In the genomic region with DNA sequence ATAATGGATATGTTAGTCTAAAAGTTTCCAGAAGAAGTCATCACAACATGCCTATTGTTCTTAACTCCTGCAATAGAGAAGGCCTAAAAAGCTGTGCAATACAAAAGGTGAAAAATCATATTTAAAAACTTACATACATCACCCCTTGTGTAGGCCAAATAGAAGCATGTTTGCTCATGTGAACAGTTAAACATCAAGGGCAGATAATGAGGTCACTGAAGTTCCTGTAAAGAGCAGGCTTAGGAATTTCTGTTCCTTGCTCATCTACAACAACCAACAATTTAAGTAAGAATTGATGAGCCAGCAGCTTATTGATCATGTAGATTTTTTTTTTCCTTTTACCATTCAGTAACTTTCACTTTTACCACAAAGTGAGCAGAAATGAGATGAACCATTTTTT, we compare ENCODE assay signal across 1 cellular context.
TF ChIP-seq lines count a peak whose summit lies in the region.

No MANE protein-coding gene starts in this region.

TF ChIP-seq in K562, 482 proteins besides CTCF, POLR2A, EP300 and RAD21 (continued from another document):
- TF ChIP-seq, protein P1, sequence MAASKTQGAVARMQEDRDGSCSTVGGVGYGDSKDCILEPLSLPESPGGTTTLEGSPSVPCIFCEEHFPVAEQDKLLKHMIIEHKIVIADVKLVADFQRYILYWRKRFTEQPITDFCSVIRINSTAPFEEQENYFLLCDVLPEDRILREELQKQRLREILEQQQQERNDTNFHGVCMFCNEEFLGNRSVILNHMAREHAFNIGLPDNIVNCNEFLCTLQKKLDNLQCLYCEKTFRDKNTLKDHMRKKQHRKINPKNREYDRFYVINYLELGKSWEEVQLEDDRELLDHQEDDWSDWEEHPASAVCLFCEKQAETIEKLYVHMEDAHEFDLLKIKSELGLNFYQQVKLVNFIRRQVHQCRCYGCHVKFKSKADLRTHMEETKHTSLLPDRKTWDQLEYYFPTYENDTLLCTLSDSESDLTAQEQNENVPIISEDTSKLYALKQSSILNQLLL (CRISPR knock-in tag; IDR thresholded peaks at IDR 0.05; ENCODE audit: borderline replicate concordance): no peak
- TF ChIP-seq NR2C2 (CRISPR knock-in tag; IDR thresholded peaks at IDR 0.05): no peak
- peak; percentile 14; the same call in 1 of the 2 replicates for TF ChIP-seq NR2C2 (tag; IDR thresholded peaks at IDR 0.05)
- no peak for TF ChIP-seq NR1H2 (CRISPR knock-in tag; IDR thresholded peaks at IDR 0.05)
- no peak for TF ChIP-seq ZNF584 (CRISPR knock-in tag; IDR thresholded peaks at IDR 0.05; ENCODE audit: low read depth)
- TF ChIP-seq ZBTB1 (CRISPR knock-in tag; IDR thresholded peaks at IDR 0.05; ENCODE audit: borderline replicate concordance, low read depth): no peak
- no peak for TF ChIP-seq E2F3 (CRISPR knock-in tag; IDR thresholded peaks at IDR 0.05)
- TF ChIP-seq U2AF1 (optimal IDR thresholded peaks at IDR 0.05; ENCODE audit: low read depth, low read length): no peak
- TF ChIP-seq KLF13 (tag; IDR thresholded peaks at IDR 0.05; ENCODE audit: borderline replicate concordance, low read depth): no peak
- TF ChIP-seq SAP30 (IDR thresholded peaks at IDR 0.05; ENCODE audit: borderline replicate concordance, insufficient read depth, low read depth, low read length, poor library complexity, severe bottlenecking): no peak
- TF ChIP-seq, protein P2, sequence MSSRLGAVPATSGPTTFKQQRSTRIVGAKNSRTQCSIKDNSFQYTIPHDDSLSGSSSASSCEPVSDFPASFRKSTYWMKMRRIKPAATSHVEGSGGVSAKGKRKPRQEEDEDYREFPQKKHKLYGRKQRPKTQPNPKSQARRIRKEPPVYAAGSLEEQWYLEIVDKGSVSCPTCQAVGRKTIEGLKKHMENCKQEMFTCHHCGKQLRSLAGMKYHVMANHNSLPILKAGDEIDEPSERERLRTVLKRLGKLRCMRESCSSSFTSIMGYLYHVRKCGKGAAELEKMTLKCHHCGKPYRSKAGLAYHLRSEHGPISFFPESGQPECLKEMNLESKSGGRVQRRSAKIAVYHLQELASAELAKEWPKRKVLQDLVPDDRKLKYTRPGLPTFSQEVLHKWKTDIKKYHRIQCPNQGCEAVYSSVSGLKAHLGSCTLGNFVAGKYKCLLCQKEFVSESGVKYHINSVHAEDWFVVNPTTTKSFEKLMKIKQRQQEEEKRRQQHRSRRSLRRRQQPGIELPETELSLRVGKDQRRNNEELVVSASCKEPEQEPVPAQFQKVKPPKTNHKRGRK (tag; IDR thresholded peaks at IDR 0.05): no peak
- TF ChIP-seq JUN (IDR thresholded peaks at IDR 0.05; ENCODE audit: borderline replicate concordance, low read depth, low read length): peak; percentile 64; the same call in 1 of the 2 replicates
- TF ChIP-seq JUN (CRISPR knock-in tag; IDR thresholded peaks at IDR 0.05; ENCODE audit: borderline replicate concordance): no peak
- TF ChIP-seq LEF1 (IDR thresholded peaks at IDR 0.05): no peak; the same call in 1 of the 2 replicates
- no peak for TF ChIP-seq PCBP2 (IDR thresholded peaks at IDR 0.05; ENCODE audit: low read depth, low read length, poor library complexity, severe bottlenecking)
- TF ChIP-seq TEAD4 (IDR thresholded peaks at IDR 0.05; ENCODE audit: low read length): no peak
- TF ChIP-seq TEAD4 (CRISPR knock-in tag; IDR thresholded peaks at IDR 0.05; ENCODE audit: borderline replicate concordance): no peak
- TF ChIP-seq CSDE1 (IDR thresholded peaks at IDR 0.05): no peak
- TF ChIP-seq SMAD4 (CRISPR knock-in tag; conservative IDR thresholded peaks at IDR 0.05): no peak
- no peak for TF ChIP-seq WHSC1 (IDR thresholded peaks at IDR 0.05; ENCODE audit: low read length)
- no peak for TF ChIP-seq ARHGAP35 (IDR thresholded peaks at IDR 0.05; ENCODE audit: partially characterized antibody)
- no peak for TF ChIP-seq ZNF717 (CRISPR knock-in tag; IDR thresholded peaks at IDR 0.05)
- TF ChIP-seq, protein P3, sequence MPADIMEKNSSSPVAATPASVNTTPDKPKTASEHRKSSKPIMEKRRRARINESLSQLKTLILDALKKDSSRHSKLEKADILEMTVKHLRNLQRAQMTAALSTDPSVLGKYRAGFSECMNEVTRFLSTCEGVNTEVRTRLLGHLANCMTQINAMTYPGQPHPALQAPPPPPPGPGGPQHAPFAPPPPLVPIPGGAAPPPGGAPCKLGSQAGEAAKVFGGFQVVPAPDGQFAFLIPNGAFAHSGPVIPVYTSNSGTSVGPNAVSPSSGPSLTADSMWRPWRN (IDR thresholded peaks at IDR 0.05; ENCODE audit: low read depth): no peak
- TF ChIP-seq, protein P4, sequence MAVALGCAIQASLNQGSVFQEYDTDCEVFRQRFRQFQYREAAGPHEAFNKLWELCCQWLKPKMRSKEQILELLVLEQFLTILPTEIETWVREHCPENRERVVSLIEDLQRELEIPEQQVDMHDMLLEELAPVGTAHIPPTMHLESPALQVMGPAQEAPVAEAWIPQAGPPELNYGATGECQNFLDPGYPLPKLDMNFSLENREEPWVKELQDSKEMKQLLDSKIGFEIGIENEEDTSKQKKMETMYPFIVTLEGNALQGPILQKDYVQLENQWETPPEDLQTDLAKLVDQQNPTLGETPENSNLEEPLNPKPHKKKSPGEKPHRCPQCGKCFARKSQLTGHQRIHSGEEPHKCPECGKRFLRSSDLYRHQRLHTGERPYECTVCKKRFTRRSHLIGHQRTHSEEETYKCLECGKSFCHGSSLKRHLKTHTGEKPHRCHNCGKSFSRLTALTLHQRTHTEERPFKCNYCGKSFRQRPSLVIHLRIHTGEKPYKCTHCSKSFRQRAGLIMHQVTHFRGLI (CRISPR knock-in tag; IDR thresholded peaks at IDR 0.05): peak; percentile 61; the same call in 1 of the 2 replicates
- TF ChIP-seq BRD4 (IDR thresholded peaks at IDR 0.05): no peak; the same call in 1 of the 2 replicates
- TF ChIP-seq NFE2L1 (tag; IDR thresholded peaks at IDR 0.05; ENCODE audit: borderline replicate concordance, low read depth): no peak
- no peak for TF ChIP-seq ESRRB (CRISPR knock-in tag; IDR thresholded peaks at IDR 0.05; ENCODE audit: borderline replicate concordance)
- TF ChIP-seq, protein P5, sequence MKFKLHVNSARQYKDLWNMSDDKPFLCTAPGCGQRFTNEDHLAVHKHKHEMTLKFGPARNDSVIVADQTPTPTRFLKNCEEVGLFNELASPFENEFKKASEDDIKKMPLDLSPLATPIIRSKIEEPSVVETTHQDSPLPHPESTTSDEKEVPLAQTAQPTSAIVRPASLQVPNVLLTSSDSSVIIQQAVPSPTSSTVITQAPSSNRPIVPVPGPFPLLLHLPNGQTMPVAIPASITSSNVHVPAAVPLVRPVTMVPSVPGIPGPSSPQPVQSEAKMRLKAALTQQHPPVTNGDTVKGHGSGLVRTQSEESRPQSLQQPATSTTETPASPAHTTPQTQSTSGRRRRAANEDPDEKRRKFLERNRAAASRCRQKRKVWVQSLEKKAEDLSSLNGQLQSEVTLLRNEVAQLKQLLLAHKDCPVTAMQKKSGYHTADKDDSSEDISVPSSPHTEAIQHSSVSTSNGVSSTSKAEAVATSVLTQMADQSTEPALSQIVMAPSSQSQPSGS (CRISPR knock-in tag; IDR thresholded peaks at IDR 0.05): no peak
- 0 out of 2 replicates have a peak, but pooled peaks have one; percentile 13 for TF ChIP-seq MAFF (IDR thresholded peaks at IDR 0.05; ENCODE audit: low read length)
- 0 out of 2 replicates have a peak, but pooled peaks have one; percentile 51 for TF ChIP-seq ZFX (CRISPR knock-in tag; IDR thresholded peaks at IDR 0.05)
- TF ChIP-seq, protein P6, sequence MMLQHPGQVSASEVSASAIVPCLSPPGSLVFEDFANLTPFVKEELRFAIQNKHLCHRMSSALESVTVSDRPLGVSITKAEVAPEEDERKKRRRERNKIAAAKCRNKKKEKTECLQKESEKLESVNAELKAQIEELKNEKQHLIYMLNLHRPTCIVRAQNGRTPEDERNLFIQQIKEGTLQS (IDR thresholded peaks at IDR 0.05): peak; percentile 49
- TF ChIP-seq, protein P6 (CRISPR knock-in tag; conservative IDR thresholded peaks at IDR 0.05): no peak
- TF ChIP-seq MECOM (CRISPR knock-in tag; IDR thresholded peaks at IDR 0.05): 0 out of 2 replicates have a peak, but pooled peaks have one; percentile 4
- TF ChIP-seq ATF1 (CRISPR knock-in tag; IDR thresholded peaks at IDR 0.05): no peak
- TF ChIP-seq ATF1 (tag; IDR thresholded peaks at IDR 0.05): peak; percentile 37
- TF ChIP-seq POLR3G (IDR thresholded peaks at IDR 0.05; ENCODE audit: extremely low read depth, insufficient read length, insufficient replicate concordance): no peak
- TF ChIP-seq, protein P7, sequence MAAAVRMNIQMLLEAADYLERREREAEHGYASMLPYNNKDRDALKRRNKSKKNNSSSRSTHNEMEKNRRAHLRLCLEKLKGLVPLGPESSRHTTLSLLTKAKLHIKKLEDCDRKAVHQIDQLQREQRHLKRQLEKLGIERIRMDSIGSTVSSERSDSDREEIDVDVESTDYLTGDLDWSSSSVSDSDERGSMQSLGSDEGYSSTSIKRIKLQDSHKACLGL (CRISPR knock-in tag; IDR thresholded peaks at IDR 0.05; ENCODE audit: borderline replicate concordance, poor library complexity, severe bottlenecking): no peak
- TF ChIP-seq, protein P8, sequence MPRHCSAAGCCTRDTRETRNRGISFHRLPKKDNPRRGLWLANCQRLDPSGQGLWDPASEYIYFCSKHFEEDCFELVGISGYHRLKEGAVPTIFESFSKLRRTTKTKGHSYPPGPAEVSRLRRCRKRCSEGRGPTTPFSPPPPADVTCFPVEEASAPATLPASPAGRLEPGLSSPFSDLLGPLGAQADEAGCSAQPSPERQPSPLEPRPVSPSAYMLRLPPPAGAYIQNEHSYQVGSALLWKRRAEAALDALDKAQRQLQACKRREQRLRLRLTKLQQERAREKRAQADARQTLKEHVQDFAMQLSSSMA (CRISPR knock-in tag; IDR thresholded peaks at IDR 0.05): no peak
- TF ChIP-seq STAT5B (CRISPR knock-in tag; IDR thresholded peaks at IDR 0.05): no peak
- TF ChIP-seq CEBPG (CRISPR knock-in tag; IDR thresholded peaks at IDR 0.05): no peak
- 0 out of 4 replicates have a peak, but pooled peaks of 1 of the 2 experiments have one; percentile 24 for TF ChIP-seq CEBPG (tag; conservative IDR thresholded peaks at IDR 0.05 in 1 of 2, IDR thresholded peaks at IDR 0.05 in 1 of 2)
- no peak for TF ChIP-seq MTA1 (IDR thresholded peaks at IDR 0.05; ENCODE audit: borderline replicate concordance)
- TF ChIP-seq, protein P9, sequence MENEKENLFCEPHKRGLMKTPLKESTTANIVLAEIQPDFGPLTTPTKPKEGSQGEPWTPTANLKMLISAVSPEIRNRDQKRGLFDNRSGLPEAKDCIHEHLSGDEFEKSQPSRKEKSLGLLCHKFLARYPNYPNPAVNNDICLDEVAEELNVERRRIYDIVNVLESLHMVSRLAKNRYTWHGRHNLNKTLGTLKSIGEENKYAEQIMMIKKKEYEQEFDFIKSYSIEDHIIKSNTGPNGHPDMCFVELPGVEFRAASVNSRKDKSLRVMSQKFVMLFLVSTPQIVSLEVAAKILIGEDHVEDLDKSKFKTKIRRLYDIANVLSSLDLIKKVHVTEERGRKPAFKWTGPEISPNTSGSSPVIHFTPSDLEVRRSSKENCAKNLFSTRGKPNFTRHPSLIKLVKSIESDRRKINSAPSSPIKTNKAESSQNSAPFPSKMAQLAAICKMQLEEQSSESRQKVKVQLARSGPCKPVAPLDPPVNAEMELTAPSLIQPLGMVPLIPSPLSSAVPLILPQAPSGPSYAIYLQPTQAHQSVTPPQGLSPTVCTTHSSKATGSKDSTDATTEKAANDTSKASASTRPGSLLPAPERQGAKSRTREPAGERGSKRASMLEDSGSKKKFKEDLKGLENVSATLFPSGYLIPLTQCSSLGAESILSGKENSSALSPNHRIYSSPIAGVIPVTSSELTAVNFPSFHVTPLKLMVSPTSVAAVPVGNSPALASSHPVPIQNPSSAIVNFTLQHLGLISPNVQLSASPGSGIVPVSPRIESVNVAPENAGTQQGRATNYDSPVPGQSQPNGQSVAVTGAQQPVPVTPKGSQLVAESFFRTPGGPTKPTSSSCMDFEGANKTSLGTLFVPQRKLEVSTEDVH (IDR thresholded peaks at IDR 0.05; ENCODE audit: low read depth, partially characterized antibody): no peak
- TF ChIP-seq RBFOX2 (IDR thresholded peaks at IDR 0.05; ENCODE audit: low read depth, low read length): 0 out of 2 replicates have a peak, but pooled peaks have one; percentile 12
- TF ChIP-seq POLR3A (IDR thresholded peaks at IDR 0.05; ENCODE audit: borderline replicate concordance, extremely low read depth, insufficient read depth, insufficient read length): no peak
